Comparison of ENCODE assay signal across 8 cellular contexts in the genomic region with DNA sequence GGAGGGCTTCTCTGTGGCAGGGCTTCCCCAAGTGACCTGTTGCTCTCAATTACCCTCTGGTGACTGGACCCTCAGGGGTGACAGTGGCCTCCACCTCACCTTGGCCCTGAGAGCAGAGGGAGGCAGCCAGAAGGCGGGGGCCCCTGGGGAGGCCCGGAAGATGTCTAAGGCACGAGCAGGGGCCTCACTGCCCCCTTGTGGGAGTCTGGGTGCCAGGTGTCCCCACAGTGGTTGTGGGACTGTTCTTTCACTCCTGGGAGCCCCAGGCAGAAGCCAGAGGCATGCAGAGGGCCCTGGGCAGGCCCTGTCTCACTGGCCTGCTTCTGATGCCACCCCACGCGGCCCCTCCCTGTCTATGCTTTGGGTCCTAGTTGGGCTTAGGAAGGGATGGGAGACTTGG. TPM values are rescaled to one million over a fixed set of nuclear protein-coding genes. Genes with fewer than 3 reads are reported as not detected.
A peak's percentile ranks its signal among the peaks of the same experiment; 100 is the strongest.
DNase-seq lines count a peak whose midpoint lies in the region; ATAC-seq and TF ChIP-seq lines count a peak whose summit lies in the region.
"Not testable (repeated sequence)": the region's sequence is repeated elsewhere in the genome, so short reads cannot be mapped to it uniquely, and the experiment has no call there.
"Had no signal": no experiment of that assay in that cellular context is flagged by ENCODE, and none has a peak within 500 bp of the region (broad histone marks: within the 10 kb centered on the region; RNA-seq: fewer than 3 reads in every experiment).

No MANE protein-coding gene starts in this region.

- H3K4me1 ChIP-seq in KMS-11 (ENCODE audit: low read depth, poor library complexity, severe bottlenecking) = peaks cover 56% of the 10 kb centered on the region

- peak overlapping the region; percentile 43; the same call in 1 of the 2 replicates for H3K9ac ChIP-seq in KMS-11

- H3K79me2 ChIP-seq in KMS-11 (ENCODE audit: insufficient read depth, low read depth) = not testable (repeated sequence)

- not testable (repeated sequence) for DNase-seq in GM12864 (ENCODE audit: low read depth)
- DNase-seq in RPMI8226 = peak; percentile 45
- DNase-seq in islet precursor cell = peak; percentile 4
- DNase-seq in sciatic nerve (ENCODE audit: low spot score) = peak; percentile 22

- not testable (repeated sequence) for H3K27me3 ChIP-seq in KMS-11 (ENCODE audit: insufficient read depth, low read depth)

- TF ChIP-seq CTCF in GM12864 (IDR thresholded peaks at IDR 0.05; ENCODE audit: low read depth, low read length, missing control alignments) (peak; percentile 42), KMS-11 (conservative IDR thresholded peaks at IDR 0.05; ENCODE audit: low read depth, low read length) (peak; percentile 37; the same call in 1 of the 2 replicates)

- intact Hi-C loops in sciatic nerve (cut with DNase I) = not testable (repeated sequence)

- ATAC-seq in GM18868 (IDR thresholded peaks at IDR 0.05; ENCODE audit: unreplicated experiment) = peak; percentile 43
- peak; percentile 35 for ATAC-seq in GM21423 (IDR thresholded peaks at IDR 0.05; ENCODE audit: unreplicated experiment)
- not testable (repeated sequence) for ATAC-seq in sciatic nerve

- H3K4me3 ChIP-seq in GM12864 (ENCODE audit: low read depth, low read length); KMS-11 (IDR thresholded peaks at IDR 0.05; ENCODE audit: insufficient read depth, low read depth, low read length): not testable (repeated sequence)

- not testable (repeated sequence) for H2AFZ ChIP-seq in KMS-11 (ENCODE audit: low read depth)

- not testable (repeated sequence) for H3K36me3 ChIP-seq in KMS-11 (ENCODE audit: insufficient read depth)

- H4K20me1 ChIP-seq in KMS-11 (ENCODE audit: insufficient read depth) = not testable (repeated sequence)

- peak overlapping the region; percentile 36 for H3K4me2 ChIP-seq in KMS-11

- H3K27ac ChIP-seq in KMS-11 = peak overlapping the region; percentile 79

RNA-seq across cellular contexts. Expression of a gene that starts 59.3 kb away (rescaled TPM):
- 8.7 TPM for total RNA-seq in sciatic nerve
- total RNA-seq: Caco-2 had no signal
